1 cellular context compared by ENCODE assay signal in the genomic region with DNA sequence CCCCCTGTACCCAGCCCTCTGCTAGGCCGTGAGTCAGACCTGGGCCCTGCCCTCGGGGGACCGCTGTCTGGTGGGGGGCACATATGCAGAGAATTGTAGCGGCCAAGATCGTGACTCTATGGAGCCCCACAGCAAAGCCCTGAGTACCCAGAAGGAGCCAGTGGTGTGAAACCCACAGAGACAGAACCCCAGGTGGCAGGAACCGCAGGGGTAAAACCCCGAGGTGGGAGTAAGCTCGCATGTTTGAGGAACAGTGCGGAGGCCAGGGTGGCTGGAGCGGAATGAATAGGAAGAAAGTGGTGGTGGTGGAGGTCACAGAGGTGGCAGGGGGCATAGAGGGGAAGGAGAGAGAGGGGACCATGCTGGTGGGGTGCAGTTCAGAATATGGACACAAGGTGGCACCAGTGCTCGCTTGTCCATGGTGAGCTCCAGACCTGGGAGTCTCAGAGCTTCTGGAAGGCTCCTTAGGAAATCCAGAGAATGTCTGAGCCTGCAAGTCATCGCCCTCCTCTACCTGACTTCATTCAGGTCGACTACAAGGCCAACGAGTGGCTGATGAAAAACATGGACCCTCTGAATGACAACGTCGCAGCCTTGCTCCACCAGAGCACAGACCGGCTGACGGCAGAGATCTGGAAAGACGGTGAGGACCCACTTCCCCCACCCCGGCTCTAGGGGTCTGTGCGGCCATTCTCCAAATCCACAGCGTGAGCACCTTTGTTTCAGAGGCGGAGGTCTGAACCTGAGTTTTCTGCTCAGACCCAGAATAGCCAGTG.
TF ChIP-seq lines count a peak whose summit lies in the region.

No MANE protein-coding gene starts in this region.

TF ChIP-seq in K562, 482 proteins besides CTCF, POLR2A, EP300 and RAD21 (continued from another document):
- TF ChIP-seq NCOA2 (IDR thresholded peaks at IDR 0.05; ENCODE audit: partially characterized antibody in 2 of 2) (no peak), RBM17 (IDR thresholded peaks at IDR 0.05; ENCODE audit: borderline replicate concordance, low read depth, low read length) (no peak), BACH1 (tag; IDR thresholded peaks at IDR 0.05) (no peak), RFX7 (CRISPR knock-in tag; IDR thresholded peaks at IDR 0.05) (no peak), SMARCA5 (IDR thresholded peaks at IDR 0.05) (no peak), SMAD4 (CRISPR knock-in tag; conservative IDR thresholded peaks at IDR 0.05) (no peak), DACH1 (IDR thresholded peaks at IDR 0.05; ENCODE audit: partially characterized antibody) (no peak), RHOXF2B (CRISPR knock-in tag; conservative IDR thresholded peaks at IDR 0.05) (no peak), KLF10 (CRISPR knock-in tag; IDR thresholded peaks at IDR 0.05) (no peak), ZNF253 (CRISPR knock-in tag; conservative IDR thresholded peaks at IDR 0.05) (no peak), ARID1B (IDR thresholded peaks at IDR 0.05) (no peak)
- TF ChIP-seq, protein P1, sequence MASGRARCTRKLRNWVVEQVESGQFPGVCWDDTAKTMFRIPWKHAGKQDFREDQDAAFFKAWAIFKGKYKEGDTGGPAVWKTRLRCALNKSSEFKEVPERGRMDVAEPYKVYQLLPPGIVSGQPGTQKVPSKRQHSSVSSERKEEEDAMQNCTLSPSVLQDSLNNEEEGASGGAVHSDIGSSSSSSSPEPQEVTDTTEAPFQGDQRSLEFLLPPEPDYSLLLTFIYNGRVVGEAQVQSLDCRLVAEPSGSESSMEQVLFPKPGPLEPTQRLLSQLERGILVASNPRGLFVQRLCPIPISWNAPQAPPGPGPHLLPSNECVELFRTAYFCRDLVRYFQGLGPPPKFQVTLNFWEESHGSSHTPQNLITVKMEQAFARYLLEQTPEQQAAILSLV (tag; IDR thresholded peaks at IDR 0.05), result no peak
- TF ChIP-seq, protein P2, sequence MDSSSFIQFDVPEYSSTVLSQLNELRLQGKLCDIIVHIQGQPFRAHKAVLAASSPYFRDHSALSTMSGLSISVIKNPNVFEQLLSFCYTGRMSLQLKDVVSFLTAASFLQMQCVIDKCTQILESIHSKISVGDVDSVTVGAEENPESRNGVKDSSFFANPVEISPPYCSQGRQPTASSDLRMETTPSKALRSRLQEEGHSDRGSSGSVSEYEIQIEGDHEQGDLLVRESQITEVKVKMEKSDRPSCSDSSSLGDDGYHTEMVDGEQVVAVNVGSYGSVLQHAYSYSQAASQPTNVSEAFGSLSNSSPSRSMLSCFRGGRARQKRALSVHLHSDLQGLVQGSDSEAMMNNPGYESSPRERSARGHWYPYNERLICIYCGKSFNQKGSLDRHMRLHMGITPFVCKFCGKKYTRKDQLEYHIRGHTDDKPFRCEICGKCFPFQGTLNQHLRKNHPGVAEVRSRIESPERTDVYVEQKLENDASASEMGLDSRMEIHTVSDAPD (CRISPR knock-in tag; IDR thresholded peaks at IDR 0.05), result no peak
- TF ChIP-seq, protein P3, sequence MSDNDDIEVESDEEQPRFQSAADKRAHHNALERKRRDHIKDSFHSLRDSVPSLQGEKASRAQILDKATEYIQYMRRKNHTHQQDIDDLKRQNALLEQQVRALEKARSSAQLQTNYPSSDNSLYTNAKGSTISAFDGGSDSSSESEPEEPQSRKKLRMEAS (CRISPR knock-in tag; IDR thresholded peaks at IDR 0.05), result no peak
